25 cellular contexts compared by ENCODE assay signal in the genomic region with DNA sequence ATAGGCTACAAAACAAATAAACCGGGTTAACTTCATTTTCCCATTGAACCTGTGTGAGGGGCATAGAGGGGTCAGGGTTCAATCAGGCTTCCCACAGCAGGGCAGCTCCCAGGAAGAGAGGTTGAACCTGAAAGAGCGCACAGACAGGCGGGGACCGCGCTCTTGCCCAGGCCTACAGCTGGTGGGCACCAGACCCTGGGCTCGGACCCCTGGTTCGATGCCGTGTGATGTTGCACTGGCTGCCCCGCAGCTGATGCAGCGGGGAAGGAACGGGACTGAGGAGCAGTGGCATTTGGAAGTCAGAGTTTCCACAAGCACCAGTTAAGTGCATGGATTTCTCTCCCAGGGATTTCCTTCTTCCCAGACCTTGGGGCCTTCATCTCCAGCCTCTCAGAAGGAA.
"Had no signal": no experiment of that assay in that cellular context is flagged by ENCODE, and none has a peak within 500 bp of the region (broad histone marks: within the 10 kb centered on the region; RNA-seq: fewer than 3 reads in every experiment).

No MANE protein-coding gene starts in this region.

- FAIRE-seq: bronchial epithelial cell, K562, RCC 7860, TTC549 had no signal

- H3K4me1 ChIP-seq: adrenal gland had no signal

- ATAC-seq: activated CD4-positive, alpha-beta T cell treated with anti-CD3 and anti-CD28 coated beads for 36 hours; activated T-cell treated with anti-CD3 and anti-CD28 coated beads, Interleukin-2, amount 50 U/mL, for 72 hours; K562 had no signal

- H3K36me3 ChIP-seq: adrenal gland had no signal

- H3K27ac ChIP-seq: adrenal gland had no signal

- H3K9me3 ChIP-seq: adrenal gland had no signal

- H3K27ac Mint-ChIP-seq: activated CD4-positive, alpha-beta memory T cell treated with anti-CD3 and anti-CD28 coated beads, Interleukin-2, amount 10 ng/mL, durations not matched to agents 7 days and 5 days; activated T-cell treated with anti-CD3 and anti-CD28 coated beads, Interleukin-2, amount 50 U/mL, for 72 hours; activated T-helper 2 cell treated with anti-CD3 and anti-CD28 coated beads, Interferon-gamma antibody, Interleukin-2, Interleukin-4, amounts not matched to agents 10 μg/mL and 5 μg/mL and 100 μg/mL, durations not matched to agents 14 hours and 24 hours and 36 hours had no signal

- H3K36me3 Mint-ChIP-seq: activated naive CD8-positive, alpha-beta T cell treated with anti-CD3 and anti-CD28 coated beads, Interleukin-2, amount 10 ng/mL, durations not matched to agents 7 days and 5 days had no signal

- H3K4me3 ChIP-seq: adrenal gland, K562 had no signal

- H3K4me3 Mint-ChIP-seq: activated CD4-positive, alpha-beta memory T cell treated with anti-CD3 and anti-CD28 coated beads, Interleukin-2, amount 10 ng/mL, durations not matched to agents 7 days and 5 days; activated CD4-positive, alpha-beta T cell treated with anti-CD3 and anti-CD28 coated beads for 36 hours; activated naive CD8-positive, alpha-beta T cell treated with anti-CD3 and anti-CD28 coated beads, Interleukin-2, amount 10 ng/mL, durations not matched to agents 7 days and 5 days; activated T-cell treated with anti-CD3 and anti-CD28 coated beads, Interleukin-2, amount 50 U/mL, for 72 hours had no signal

- H3K9me3 Mint-ChIP-seq: activated CD4-positive, alpha-beta memory T cell treated with anti-CD3 and anti-CD28 coated beads, Interleukin-2, amount 10 ng/mL, durations not matched to agents 7 days and 5 days; activated naive CD8-positive, alpha-beta T cell treated with anti-CD3 and anti-CD28 coated beads, Interleukin-2, amount 10 ng/mL, durations not matched to agents 7 days and 5 days; activated T-cell treated with anti-CD3 and anti-CD28 coated beads, Interleukin-2, amount 50 U/mL, for 72 hours; activated T-helper 2 cell treated with anti-CD3 and anti-CD28 coated beads, Interferon-gamma antibody, Interleukin-2, Interleukin-4, amounts not matched to agents 10 μg/mL and 5 μg/mL and 100 μg/mL, durations not matched to agents 14 hours and 24 hours and 36 hours had no signal

- DNase-seq: activated CD4-positive, alpha-beta memory T cell treated with anti-CD3 and anti-CD28 coated beads, Interleukin-2, amount 10 ng/mL, durations not matched to agents 7 days and 5 days; activated CD4-positive, alpha-beta T cell treated with anti-CD3 and anti-CD28 coated beads for 36 hours; activated CD4-positive, alpha-beta T cell treated with anti-CD3 and anti-CD28 coated beads, Interleukin-2, amount 50 U/mL, for 1 hour; activated CD8-positive, alpha-beta memory T cell treated with anti-CD3 and anti-CD28 coated beads, Interleukin-2, amount 50 U/mL, for 4 hours; activated naive CD4-positive, alpha-beta T cell treated with anti-CD3 and anti-CD28 coated beads, Interleukin-2, amount 50 U/mL, for 16 hours; activated naive CD8-positive, alpha-beta T cell treated with anti-CD3 and anti-CD28 coated beads, Interleukin-2, amount 10 ng/mL, durations not matched to agents 7 days and 5 days; activated T-cell treated with anti-CD3 and anti-CD28 coated beads, Interleukin-2, amount 50 U/mL, for 72 hours; adrenal gland; anterior cingulate cortex; central memory CD4-positive, alpha-beta T cell; Karpas-422; MM.1S; NCI-H146; NCI-H2227 treated with DMSO at 0.1 percent for 48 hours; NCI-H446 treated with DMSO at 0.1 percent for 48 hours; NCI-H524 treated with DMSO at 0.1 percent for 48 hours; PC-3; SHP77 treated with DMSO at 0.1 percent for 48 hours; T-helper 2 cell; T1000 had no signal
